In genomic region chr3:188954590-188955208, GRCh38 we compare ENCODE assay signal across 8 cellular contexts.
DNase-seq lines count a peak whose midpoint lies in the region; ATAC-seq and TF ChIP-seq lines count a peak whose summit lies in the region.

No MANE protein-coding gene starts in this region.

- H3K4me3 ChIP-seq in Jurkat, Clone E6-1 (ENCODE audit: low read length) = no peak overlapping the region
- H3K4me3 ChIP-seq in OCI-LY7 (ENCODE audit: low read depth, low read length, poor library complexity, severe bottlenecking) (no peak overlapping the region), neural cell (ENCODE audit: low read length) (no peak overlapping the region)

- H3K9ac ChIP-seq in neural cell (ENCODE audit: low read length) = no peak overlapping the region

- TF ChIP-seq RAD21 in neural cell (conservative IDR thresholded peaks at IDR 0.05) = peak; percentile 97

- H3K4me2 ChIP-seq in OCI-LY7 (ENCODE audit: low read length) (no peak overlapping the region), neural cell (ENCODE audit: low read length) (no peak overlapping the region)

- H3K9me3 ChIP-seq in OCI-LY7 (ENCODE audit: low read length) (no peaks in the 10 kb centered on the region), neural cell (ENCODE audit: low read length) (no peaks in the 10 kb centered on the region)

- no peaks in the 10 kb centered on the region for H3K36me3 ChIP-seq in OCI-LY7 (ENCODE audit: insufficient read depth, low read length)
- H3K36me3 ChIP-seq in neural cell (ENCODE audit: insufficient read depth, low read length) = no peaks in the 10 kb centered on the region

- no peaks in the 10 kb centered on the region for H4K20me1 ChIP-seq in OCI-LY7 (ENCODE audit: insufficient read depth, low read length)
- no peaks in the 10 kb centered on the region for H4K20me1 ChIP-seq in neural cell (ENCODE audit: insufficient read depth)

- H3K27ac ChIP-seq in OCI-LY7 (ENCODE audit: low read depth, low read length, poor library complexity, severe bottlenecking) (no peak overlapping the region), neural cell (ENCODE audit: low read length) (no peak overlapping the region)

- intact Hi-C loops in OCI-LY7 (cut with micrococcal nuclease; ENCODE audit: unreplicated experiment) = loop anchor here (1.0 to 10.0 kb wide), 9 partner anchors 122 to 1242 kb away; no protein-coding TSS in a partner anchor

- no peak for TF ChIP-seq EP300 in neural cell (conservative IDR thresholded peaks at IDR 0.05; ENCODE audit: poor library complexity, severe bottlenecking)

- H3K79me2 ChIP-seq in OCI-LY7 (ENCODE audit: insufficient read depth, low read depth, low read length) = no peaks in the 10 kb centered on the region
- H3K79me2 ChIP-seq in neural cell (replicated peaks; ENCODE audit: insufficient read depth, low read length) = no peaks in the 10 kb centered on the region

- peak; percentile 60 for DNase-seq in Jurkat, Clone E6-1 (ENCODE audit: low read depth, low spot score)
- peak; percentile 84 for DNase-seq in OCI-LY7 (ENCODE audit: low spot score)
- DNase-seq in activated T-cell treated with anti-CD3 and anti-CD28 coated beads for 48 hours (ENCODE audit: low read depth) = peak; percentile 72
- peak; percentile 83 for DNase-seq in fibroblast of gingiva (ENCODE audit: low read depth)
- DNase-seq in stimulated activated naive CD8-positive, alpha-beta T cell treated with anti-CD3 and anti-CD28 coated beads, Interleukin-15, Interleukin-2, amounts not matched to agents 100 U/mL and 50 U/mL, for 24 hours = peak; percentile 88

- H3F3A ChIP-seq in neural cell (ENCODE audit: insufficient read depth, low read length, poor library complexity, severe bottlenecking) = no peaks in the 10 kb centered on the region

- H2AFZ ChIP-seq in OCI-LY7 (ENCODE audit: low read length) = peak overlapping the region; percentile 34; the same call in 1 of the 2 replicates
- H2AFZ ChIP-seq in neural cell (ENCODE audit: low read depth, low read length) = no peak overlapping the region

- H3K4me1 ChIP-seq in OCI-LY7 (ENCODE audit: insufficient read depth, low read length, poor library complexity, severe bottlenecking) = peaks cover 12% of the 10 kb centered on the region

- ATAC-seq in stimulated activated naive CD8-positive, alpha-beta T cell treated with anti-CD3 and anti-CD28 coated beads, Interleukin-15, Interleukin-2, amounts not matched to agents 100 U/mL and 50 U/mL, for 24 hours = peak; percentile 65
- no peak for ATAC-seq in HG02870 (IDR thresholded peaks at IDR 0.05; ENCODE audit: unreplicated experiment)

- peak; percentile 71 for TF ChIP-seq CTCF in GM12874 (IDR thresholded peaks at IDR 0.05; ENCODE audit: insufficient read depth, low read depth, low read length)
- peak; percentile 99 for TF ChIP-seq CTCF in OCI-LY7 (conservative IDR thresholded peaks at IDR 0.05; ENCODE audit: low read length)
- peak; percentile 89 for TF ChIP-seq CTCF in neural cell (IDR thresholded peaks at IDR 0.05; ENCODE audit: poor library complexity, severe bottlenecking)

- CTCF ChIA-PET in OCI-LY7 (lab: Charles Lee; ENCODE audit: unreplicated experiment) = interaction anchor here (0.6 to 1.7 kb wide), 5 partner anchors 9 to 1216 kb away, joined by 3 to 10 read pairs (median 3); no protein-coding TSS in a partner anchor

- POLR2A ChIA-PET in OCI-LY7 (lab: Charles Lee) = interaction anchor here (0.6 to 2.1 kb wide), 21 partner anchors 9 to 1583 kb away, joined by 3 to 7 read pairs (median 3); partner anchors contain the start of gene BCL6

- no peaks in the 10 kb centered on the region for H3K27me3 ChIP-seq in neural cell (ENCODE audit: insufficient read depth, low read depth, low read length)

- no TSS peak for BruUV-seq in OCI-LY7 (replicated peaks; lab: Mats Ljungman, UMichigan)

- H3K9me2 ChIP-seq in OCI-LY7 (ENCODE audit: insufficient read depth, low read length) (no peaks in the 10 kb centered on the region), neural cell (ENCODE audit: insufficient read depth, low read length) (no peaks in the 10 kb centered on the region)

TF ChIP-seq in neural cell, 6 proteins besides CTCF, POLR2A, EP300 and RAD21:
- TF ChIP-seq REST (IDR thresholded peaks at IDR 0.05; ENCODE audit: borderline replicate concordance) (no peak), EZH2 (IDR thresholded peaks at IDR 0.05; ENCODE audit: borderline replicate concordance, insufficient read depth, low read length, poor library complexity, severe bottlenecking) (no peak), POLR2AphosphoS5 (IDR thresholded peaks at IDR 0.05) (no peak), SMC3 (conservative IDR thresholded peaks at IDR 0.05; ENCODE audit: poor library complexity) (peak; percentile 98), TAF1 (IDR thresholded peaks at IDR 0.05; ENCODE audit: low read depth) (no peak), MXI1 (conservative IDR thresholded peaks at IDR 0.05; ENCODE audit: poor library complexity, severe bottlenecking) (no peak)
TF ChIP-seq in neural cell: peak in this region for 1.
